17 cellular contexts compared by ENCODE assay signal in genomic region chr1:233599542-233600073, GRCh38. TPM values are rescaled to one million over a fixed set of nuclear protein-coding genes. Genes with fewer than 3 reads are reported as not detected.
DNase-seq lines count a peak whose midpoint lies in the region; ATAC-seq and TF ChIP-seq lines count a peak whose summit lies in the region.
"Had no signal": no experiment of that assay in that cellular context is flagged by ENCODE, and none has a peak within 500 bp of the region (broad histone marks: within the 10 kb centered on the region; RNA-seq: fewer than 3 reads in every experiment).

No MANE protein-coding gene starts in this region.

- H3K27ac Mint-ChIP-seq in CD4-positive, CD25-positive, alpha-beta regulatory T cell: no peak overlapping the region
- no peak overlapping the region for H3K27ac Mint-ChIP-seq in CD14-positive monocyte
- H3K27ac Mint-ChIP-seq: activated B cell treated with CpG ODN at 0.5 μM for 24 hours had no signal

- intact Hi-C loops in CD14-positive monocyte (cut with micrococcal nuclease): no loop called here

- DNase-seq in CD4-positive, CD25-positive, alpha-beta regulatory T cell: no peak
- no peak for DNase-seq in NCI-H2029 treated with DMSO at 0.1 percent for 48 hours (lab: John Stamatoyannopoulos, UW)
- no peak for DNase-seq in SJCRH30
- DNase-seq in CD14-positive monocyte (ENCODE audit: low spot score): no peak
- no peak for DNase-seq in activated CD8-positive, alpha-beta memory T cell treated with anti-CD3 and anti-CD28 coated beads for 24 hours
- DNase-seq: activated B cell treated with CpG ODN at 0.5 μM for 24 hours, caudate nucleus, DND-41, erythroblast, NCI-H1105 treated with DMSO at 0.1 percent for 48 hours, NCI-H748 treated with DMSO at 0.1 percent for 48 hours had no signal

- no peak overlapping the region for H3K27ac ChIP-seq in CD4-positive, CD25-positive, alpha-beta regulatory T cell (ENCODE audit: insufficient read depth, low read length, poor library complexity, severe bottlenecking)
- no peak overlapping the region for H3K27ac ChIP-seq in SJCRH30
- H3K27ac ChIP-seq: prostate gland, thoracic aorta had no signal

- peak overlapping the region in 2 of 4 donors; percentile 21 to 44 for H3K4me3 Mint-ChIP-seq in CD4-positive, CD25-positive, alpha-beta regulatory T cell
- no peak overlapping the region for H3K4me3 Mint-ChIP-seq in CD14-positive monocyte
- H3K4me3 Mint-ChIP-seq: activated B cell treated with CpG ODN at 0.5 μM for 24 hours, mesothelial cell of epicardium had no signal

- peaks cover 0 to 22% (median 12%) of the 10 kb centered on the region in 4 donors for H3K4me1 Mint-ChIP-seq in CD4-positive, CD25-positive, alpha-beta regulatory T cell
- no peaks in the 10 kb centered on the region for H3K4me1 Mint-ChIP-seq in CD14-positive monocyte
- H3K4me1 Mint-ChIP-seq: activated B cell treated with CpG ODN at 0.5 μM for 24 hours had no signal

- H3K27me3 Mint-ChIP-seq in CD4-positive, CD25-positive, alpha-beta regulatory T cell: peaks cover 13% of the 10 kb centered on the region
- peaks cover 0 to 4% (median 2%) of the 10 kb centered on the region in 3 donors for H3K27me3 Mint-ChIP-seq in CD14-positive monocyte (ENCODE audit: low read depth in 3 of 3)

- no peak for ATAC-seq in CD4-positive, CD25-positive, alpha-beta regulatory T cell (ENCODE audit: low read depth in 2 of 2)
- peak; percentile 33 for ATAC-seq in GM18873 (IDR thresholded peaks at IDR 0.05; ENCODE audit: low FRiP score, unreplicated experiment)
- peak; percentile 46 for ATAC-seq in HG02571 (IDR thresholded peaks at IDR 0.05; ENCODE audit: unreplicated experiment)
- peak; percentile 36 for ATAC-seq in HG03439 (IDR thresholded peaks at IDR 0.05; ENCODE audit: unreplicated experiment)

- no peaks in the 10 kb centered on the region for H3K9me3 ChIP-seq in CD4-positive, CD25-positive, alpha-beta regulatory T cell (ENCODE audit: control insufficient read depth in 2 of 2, low read length in 2 of 2)
- no peaks in the 10 kb centered on the region for H3K9me3 ChIP-seq in SJCRH30 (replicated peaks)
- H3K9me3 ChIP-seq: prostate gland, thoracic aorta had no signal

- H3K36me3 Mint-ChIP-seq in CD4-positive, CD25-positive, alpha-beta regulatory T cell: no peaks in the 10 kb centered on the region
- H3K36me3 Mint-ChIP-seq in CD14-positive monocyte: no peaks in the 10 kb centered on the region
- H3K36me3 Mint-ChIP-seq: mesothelial cell of epicardium had no signal

- no peak for TF ChIP-seq CTCF in CD14-positive monocyte (IDR thresholded peaks at IDR 0.05)

- H3K9me3 Mint-ChIP-seq in CD4-positive, CD25-positive, alpha-beta regulatory T cell: peaks cover 0 to 4% (median 0%) of the 10 kb centered on the region in 7 donors
- H3K9me3 Mint-ChIP-seq in CD14-positive monocyte: peaks cover 0 to 7% (median 6%) of the 10 kb centered on the region in 7 donors

- H3K4me1 ChIP-seq in CD4-positive, CD25-positive, alpha-beta regulatory T cell (ENCODE audit: control insufficient read depth, insufficient read depth, low read length, poor library complexity, severe bottlenecking): peaks cover 7% of the 10 kb centered on the region
- H3K4me1 ChIP-seq in SJCRH30: no peaks in the 10 kb centered on the region
- H3K4me1 ChIP-seq: prostate gland had no signal

- H3K27me3 ChIP-seq in CD4-positive, CD25-positive, alpha-beta regulatory T cell (ENCODE audit: control insufficient read depth, insufficient read depth, low read length): no peaks in the 10 kb centered on the region
- 0 out of 2 replicates have a peak, but pooled peaks cover 4% of the 10 kb centered on the region for H3K27me3 ChIP-seq in SJCRH30

- peak overlapping the region; percentile 58 for H3K4me3 ChIP-seq in CD4-positive, CD25-positive, alpha-beta regulatory T cell (ENCODE audit: low read depth, low read length)
- H3K4me3 ChIP-seq in SJCRH30: no peak overlapping the region
- H3K4me3 ChIP-seq: prostate gland, thoracic aorta had no signal

- H3K36me3 ChIP-seq in CD4-positive, CD25-positive, alpha-beta regulatory T cell (ENCODE audit: control insufficient read depth, insufficient read depth, low read length): no peaks in the 10 kb centered on the region
- H3K36me3 ChIP-seq in SJCRH30: no peaks in the 10 kb centered on the region
- H3K36me3 ChIP-seq: prostate gland, thoracic aorta had no signal

RNA-seq across cellular contexts. Expression of gene KCNK1, which starts 14.3 kb away (rescaled TPM):
- total RNA-seq in CD4-positive, CD25-positive, alpha-beta regulatory T cell: 0.99 TPM
- polyA plus RNA-seq in CD4-positive, CD25-positive, alpha-beta regulatory T cell: under 1 TPM in 3 of 4 donors, not detected in 1; 0.15 to 0.23 (median 0.18) TPM
- not detected in 2 replicates for total RNA-seq in SJCRH30 (2014; rRNA removed; shearing (Covaris generic))
- polyA plus RNA-seq in CD14-positive monocyte: not detected
- total RNA-seq: activated B cell treated with CpG ODN at 0.5 μM for 24 hours had no signal

Comparison
In these comparisons a context has a peak if more than half of its experiments do, and no peak if none do; other contexts are left out.
1. ATAC-seq: peak in GM18873 (single experiment), HG02571 (single experiment) and HG03439 (single experiment); none in CD4-positive, CD25-positive, alpha-beta regulatory T cell (0 of 2).